8 cellular contexts compared by ENCODE assay signal in the genomic region with DNA sequence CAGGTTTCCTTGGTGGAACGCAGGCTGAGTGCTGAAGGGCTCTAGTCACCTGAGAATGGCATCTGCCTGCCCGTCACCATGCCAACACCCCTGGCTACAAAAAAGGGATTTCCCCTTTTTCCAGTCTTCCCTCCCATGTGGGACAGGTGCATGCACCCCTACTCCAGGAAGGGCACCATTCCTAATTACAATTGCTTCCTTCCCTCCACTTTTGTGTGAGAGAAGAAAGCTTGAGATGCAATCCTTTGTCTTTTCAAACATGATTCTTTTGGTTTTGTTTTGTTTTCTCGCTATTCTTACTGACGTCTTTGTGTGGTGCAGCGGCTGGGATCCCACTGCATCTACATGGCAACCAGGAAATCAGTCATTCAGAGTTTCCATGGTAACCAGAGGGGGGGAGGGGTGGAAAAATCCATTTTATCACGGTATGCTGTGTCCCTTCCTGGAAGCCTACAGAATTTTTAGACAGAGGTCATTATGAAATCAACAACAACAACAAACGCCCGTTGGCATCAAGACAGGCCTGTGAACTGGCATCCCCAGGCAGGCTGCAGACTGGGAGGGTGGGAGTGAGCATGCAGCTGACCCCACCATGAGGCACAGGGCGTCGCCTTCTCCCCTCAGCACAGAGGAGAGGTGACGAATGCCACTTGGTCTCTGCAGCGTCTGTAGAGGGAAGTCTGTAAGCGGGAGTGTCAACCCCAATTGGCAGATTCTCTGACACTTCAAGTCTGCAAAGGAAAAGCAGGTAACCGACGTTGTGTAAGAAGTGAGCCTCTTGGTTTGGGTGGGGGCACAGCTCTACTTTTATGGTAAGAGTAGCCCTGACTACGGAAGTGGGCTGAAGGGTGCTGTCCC. TPM values are rescaled to one million over a fixed set of nuclear protein-coding genes. Genes with fewer than 3 reads are reported as not detected.
DNase-seq lines count a peak whose midpoint lies in the region; ATAC-seq, FAIRE-seq and TF ChIP-seq lines count a peak whose summit lies in the region.

No MANE protein-coding gene starts in this region.

- ATAC-seq in HG02610 (IDR thresholded peaks at IDR 0.05; ENCODE audit: unreplicated experiment) = peak; percentile 68
- peak; percentile 76 for ATAC-seq in activated CD4-positive, alpha-beta T cell treated with anti-CD3 and anti-CD28 coated beads for 36 hours
- peak; percentile 85 to 91 for ATAC-seq in lower lobe of right lung

- peak; percentile 75 for TF ChIP-seq POLR2A in GM12891 (IDR thresholded peaks at IDR 0.05; ENCODE audit: low read depth, low read length)

- no peaks in the 10 kb centered on the region for H3K27me3 Mint-ChIP-seq in activated CD4-positive, alpha-beta T cell treated with anti-CD3 and anti-CD28 coated beads for 36 hours

- peak overlapping the region; percentile 80 for H3K4me3 Mint-ChIP-seq in activated CD4-positive, alpha-beta T cell treated with anti-CD3 and anti-CD28 coated beads for 36 hours

- H3K4me1 ChIP-seq in lower lobe of right lung = no peaks in the 10 kb centered on the region

- H3K27ac ChIP-seq in cingulate gyrus (ENCODE audit: low read depth, low read length) (peak overlapping the region; percentile 57), lower lobe of right lung (peak overlapping the region; percentile 76)

- H3K4me3 ChIP-seq in lower lobe of right lung = peak overlapping the region; percentile 22

- H3K9me3 ChIP-seq in lower lobe of right lung = no peaks in the 10 kb centered on the region

- no peaks in the 10 kb centered on the region for H3K27me3 ChIP-seq in lower lobe of right lung (ENCODE audit: low read depth)

- no peak for TF ChIP-seq CTCF in lower lobe of right lung (IDR thresholded peaks at IDR 0.05)

- intact Hi-C loops in activated CD4-positive, alpha-beta T cell treated with anti-CD3 and anti-CD28 coated beads for 36 hours (cut with DNase I, micrococcal nuclease) = loop anchor here (1.0 to 5.0 kb wide), 19 partner anchors 13 to 1950 kb away; a partner anchor contains a TSS
- intact Hi-C loops in lower lobe of right lung (cut with DNase I) = no loop called here

- POLR2A ChIA-PET in activated CD4-positive, alpha-beta T cell treated with anti-CD3 and anti-CD28 coated beads for 36 hours (lab: Charles Lee) = interaction anchor here (0.5 to 1.9 kb wide), 15 partner anchors 14 to 1808 kb away, joined by 3 to 23 read pairs (median 5); a partner anchor contains a TSS

- H3K4me1 Mint-ChIP-seq in activated CD4-positive, alpha-beta T cell treated with anti-CD3 and anti-CD28 coated beads for 36 hours = peaks cover 78% of the 10 kb centered on the region

- peaks cover 29% of the 10 kb centered on the region for H3K9me3 Mint-ChIP-seq in activated CD4-positive, alpha-beta T cell treated with anti-CD3 and anti-CD28 coated beads for 36 hours (ENCODE audit: low read depth)

- H3K27ac Mint-ChIP-seq in activated CD4-positive, alpha-beta T cell treated with anti-CD3 and anti-CD28 coated beads for 36 hours = peak overlapping the region; percentile 99

- peaks cover 32% of the 10 kb centered on the region for H3K36me3 Mint-ChIP-seq in activated CD4-positive, alpha-beta T cell treated with anti-CD3 and anti-CD28 coated beads for 36 hours (ENCODE audit: low read depth)

- CTCF ChIA-PET in activated CD4-positive, alpha-beta T cell treated with anti-CD3 and anti-CD28 coated beads for 36 hours (lab: Charles Lee) = interaction anchor here (0.7 to 3.3 kb wide), 10 partner anchors 9 to 133 kb away, joined by 3 to 37 read pairs (median 4); a partner anchor contains a TSS

- no peak for DNase-seq in GM12891 (ENCODE audit: insufficient read length, low spot score)
- DNase-seq in NCI-H1417 treated with DMSO at 0.1 percent for 48 hours (lab: John Stamatoyannopoulos, UW) = peak; percentile 78
- peak; percentile 91 for DNase-seq in activated CD4-positive, alpha-beta T cell treated with anti-CD3 and anti-CD28 coated beads for 36 hours
- peak; percentile 57 for DNase-seq in lower lobe of right lung
- peak; percentile 58 to 79 (median 61) for DNase-seq in stimulated activated CD4-positive, alpha-beta T cell treated with anti-CD3 and anti-CD28 coated beads, TNF-alpha, amount 100 ng/mL, for 4 hours (ENCODE audit: low read depth in 3 of 3)
- DNase-seq in NCI-H1048 (lab: John Stamatoyannopoulos, UW) = no peak

- FAIRE-seq in GM12891 (lab: Jason Lieb, UNC) = peak; percentile 95

- H3K36me3 ChIP-seq in lower lobe of right lung = no peaks in the 10 kb centered on the region

TF ChIP-seq in GM12891, 5 proteins besides CTCF, POLR2A, EP300 and RAD21:
- TF ChIP-seq POLR2AphosphoS5 (IDR thresholded peaks at IDR 0.05; ENCODE audit: low read depth, low read length) = peak; percentile 67
- peak; percentile 42; the same call in 1 of the 2 replicates for TF ChIP-seq TAF1 (IDR thresholded peaks at IDR 0.05; ENCODE audit: low read depth, low read length)
- TF ChIP-seq PAX5 (IDR thresholded peaks at IDR 0.05; ENCODE audit: insufficient read depth, low read length, severe bottlenecking) = no peak
- TF ChIP-seq POU2F2 (IDR thresholded peaks at IDR 0.05; ENCODE audit: low read depth, low read length) = peak; percentile 31; the same call in 1 of the 2 replicates
- peak; percentile 78 for TF ChIP-seq SPI1 (IDR thresholded peaks at IDR 0.05; ENCODE audit: low read depth, low read length)

RNA-seq across cellular contexts. Expression of a gene that starts 13.6 kb away (rescaled TPM):
- 33.6 TPM for polyA plus RNA-seq in GM12891 (2012; ENCODE audit: low read depth, missing spikeins)
- total RNA-seq in activated CD4-positive, alpha-beta T cell treated with anti-CD3 and anti-CD28 coated beads for 36 hours = 100 to 1,000 TPM; 133 to 136 TPM
- 23.8 TPM for total RNA-seq in lower lobe of right lung

Comparison
In these comparisons a context has a peak if more than half of its experiments do, and no peak if none do; other contexts are left out.
1. DNase-seq: peak in NCI-H1417 treated with DMSO at 0.1 percent for 48 hours (single experiment), activated CD4-positive, alpha-beta T cell treated with anti-CD3 and anti-CD28 coated beads for 36 hours (single experiment), lower lobe of right lung (single experiment) and stimulated activated CD4-positive, alpha-beta T cell treated with anti-CD3 and anti-CD28 coated beads, TNF-alpha, amount 100 ng/mL, for 4 hours (3 of 3); none in GM12891 (single experiment) and NCI-H1048 (single experiment).
2. Peak in every context shown above with its lines, with median percentiles within 50 percentile points of each other: ATAC-seq.